ENCODE assay signal across 26 cellular contexts in genomic region chr4:153963216-153963615, GRCh38.
"Had no signal": no experiment of that assay in that cellular context is flagged by ENCODE, and none has a peak within 500 bp of the region (broad histone marks: within the 10 kb centered on the region; RNA-seq: fewer than 3 reads in every experiment).

No MANE protein-coding gene starts in this region.

- H3K9me3 ChIP-seq: gastrocnemius medialis, right lobe of liver, thoracic aorta had no signal

- DNase-seq: activated CD4-positive, alpha-beta memory T cell treated with anti-CD3 and anti-CD28 coated beads for 36 hours; activated CD4-positive, alpha-beta T cell treated with anti-CD3 and anti-CD28 coated beads, Interleukin-2, amount 10 ng/mL, durations not matched to agents 24 days and 14 days; activated CD8-positive, alpha-beta memory T cell treated with anti-CD3 and anti-CD28 coated beads, Interleukin-2, amount 50 U/mL, for 4 hours; activated gamma-delta T cell treated with Interleukin-2 at 50 U/mL for 16 hours; activated naive CD4-positive, alpha-beta T cell treated with anti-CD3 and anti-CD28 coated beads, Interleukin-2, amount 50 U/mL, for 16 hours; activated T-cell treated with anti-CD3 and anti-CD28 coated beads, Interleukin-2, amount 50 U/mL, for 24 hours; amniotic stem cell; effector CD4-positive, alpha-beta T cell; esophagus squamous epithelium; gastrocnemius medialis; hippocampal formation; midbrain; naive thymus-derived CD4-positive, alpha-beta T cell; right lobe of liver; stimulated activated CD4-positive, alpha-beta T cell treated with anti-CD3 and anti-CD28 coated beads, Interleukin-12 subunit alpha, Interleukin-12 subunit beta, amount 100 ng/mL, for 4 hours; stimulated activated CD4-positive, alpha-beta T cell treated with anti-CD3 and anti-CD28 coated beads, Interleukin-4, amount 100 ng/mL, for 1 hour; stimulated activated naive CD8-positive, alpha-beta T cell treated with anti-CD3 and anti-CD28 coated beads, Interleukin-15, Interleukin-2, amounts not matched to agents 100 U/mL and 50 U/mL, for 24 hours; SW 1271; T1000; trophoblast cell; WERI-Rb-1 had no signal

- H3K36me3 ChIP-seq: esophagus squamous epithelium, gastrocnemius medialis, right lobe of liver, thoracic aorta, WERI-Rb-1 had no signal

- H3K27me3 Mint-ChIP-seq: central memory CD8-positive, alpha-beta T cell had no signal

- H3K27ac Mint-ChIP-seq: activated CD4-positive, alpha-beta memory T cell treated with anti-CD3 and anti-CD28 coated beads for 36 hours; activated CD4-positive, alpha-beta T cell treated with anti-CD3 and anti-CD28 coated beads, Interleukin-2, amount 10 ng/mL, durations not matched to agents 24 days and 14 days; dendritic cell treated with granulocyte-macrophage colony-stimulating factor and Interleukin-4, amounts not matched to agents 40 ng/mL and 50 ng/mL, for 4 days; naive thymus-derived CD4-positive, alpha-beta T cell; T-helper 1 cell treated with Interleukin-12 subunit alpha and Interleukin-12 subunit beta and Interleukin-4 antibody, amounts not matched to agents 30 μg/mL and 1 μg/mL, for 36 hours had no signal

- H3K4me3 ChIP-seq: esophagus squamous epithelium, gastrocnemius medialis, right lobe of liver, thoracic aorta had no signal

- H3K27ac ChIP-seq: epithelial cell of prostate, gastrocnemius medialis, right lobe of liver, thoracic aorta, WERI-Rb-1 had no signal

- H3K27me3 ChIP-seq: esophagus squamous epithelium, gastrocnemius medialis, right lobe of liver had no signal

- H3K9me3 Mint-ChIP-seq: central memory CD8-positive, alpha-beta T cell; dendritic cell treated with granulocyte-macrophage colony-stimulating factor and Interleukin-4, amounts not matched to agents 40 ng/mL and 50 ng/mL, for 4 days; T-helper 1 cell treated with Interleukin-12 subunit alpha and Interleukin-12 subunit beta and Interleukin-4 antibody, amounts not matched to agents 30 μg/mL and 1 μg/mL, for 36 hours had no signal

- H3K4me1 Mint-ChIP-seq: activated CD4-positive, alpha-beta T cell treated with anti-CD3 and anti-CD28 coated beads, Interleukin-2, amount 10 ng/mL, durations not matched to agents 24 days and 14 days had no signal

- H3K36me3 Mint-ChIP-seq: activated CD4-positive, alpha-beta memory T cell treated with anti-CD3 and anti-CD28 coated beads for 36 hours; naive thymus-derived CD4-positive, alpha-beta T cell had no signal

- H3K4me1 ChIP-seq: gastrocnemius medialis, right lobe of liver had no signal

- H3K4me3 Mint-ChIP-seq: activated CD4-positive, alpha-beta memory T cell treated with anti-CD3 and anti-CD28 coated beads for 36 hours; activated CD4-positive, alpha-beta T cell treated with anti-CD3 and anti-CD28 coated beads, Interleukin-2, amount 10 ng/mL, durations not matched to agents 24 days and 14 days; activated T-cell treated with anti-CD3 and anti-CD28 coated beads, Interleukin-2, amount 50 U/mL, for 24 hours; dendritic cell treated with granulocyte-macrophage colony-stimulating factor and Interleukin-4, amounts not matched to agents 40 ng/mL and 50 ng/mL, for 4 days; T-helper 1 cell treated with Interleukin-12 subunit alpha and Interleukin-12 subunit beta and Interleukin-4 antibody, amounts not matched to agents 30 μg/mL and 1 μg/mL, for 36 hours had no signal
